8 cellular contexts compared by ENCODE assay signal in the genomic region with DNA sequence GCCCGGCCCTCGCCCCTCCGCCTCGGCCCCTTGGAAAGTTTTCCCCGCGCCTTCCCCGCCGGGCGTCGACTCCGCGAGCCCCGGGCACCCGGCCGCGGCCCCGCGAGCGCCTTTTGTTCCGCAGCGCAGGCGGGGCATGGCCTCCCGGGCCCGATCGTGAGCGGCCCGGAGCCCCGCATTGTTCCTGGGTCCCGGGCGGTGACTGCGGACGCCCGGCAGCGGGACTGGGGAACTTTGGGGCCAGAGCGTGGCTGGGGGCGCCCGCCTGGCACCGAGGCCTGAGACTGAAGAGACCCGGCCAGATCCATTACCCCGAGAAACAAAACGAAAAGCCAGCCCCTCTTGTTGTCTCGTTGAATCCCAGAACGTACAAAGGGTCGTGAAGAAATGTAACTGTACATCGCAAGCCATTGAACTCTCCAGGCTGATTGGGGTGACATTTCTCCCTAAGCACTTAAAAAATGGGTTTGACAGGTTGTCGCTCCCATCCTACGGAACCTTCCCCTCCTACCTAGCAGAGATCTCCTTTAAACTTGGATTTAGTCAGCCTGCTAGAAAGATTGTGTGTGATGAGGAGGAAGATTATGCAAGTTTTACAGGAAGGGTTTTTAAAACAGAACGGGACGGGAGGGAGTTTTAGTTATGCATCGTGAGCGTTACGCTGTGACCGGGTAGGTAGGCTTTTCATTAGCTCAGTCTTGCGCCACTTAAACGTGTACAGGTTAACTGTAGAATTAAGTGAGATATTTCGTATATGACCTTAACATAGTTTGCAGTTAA. TPM values are rescaled to one million over a fixed set of nuclear protein-coding genes. Genes with fewer than 3 reads are reported as not detected.
DNase-seq lines count a peak whose midpoint lies in the region; ATAC-seq, FAIRE-seq and TF ChIP-seq lines count a peak whose summit lies in the region.

No MANE protein-coding gene starts in this region.

- peak; percentile 23 for ATAC-seq in GM18868 (IDR thresholded peaks at IDR 0.05; ENCODE audit: unreplicated experiment)
- peak; percentile 18 for ATAC-seq in HG03097 (IDR thresholded peaks at IDR 0.05; ENCODE audit: low FRiP score, unreplicated experiment)
- peak; percentile 37 for ATAC-seq in K562

- no peak for TF ChIP-seq RAD21 in K562 (CRISPR knock-in tag; conservative IDR thresholded peaks at IDR 0.05 in 1 of 2, IDR thresholded peaks at IDR 0.05 in 1 of 2)

- H3K4me2 ChIP-seq in OCI-LY3 (ENCODE audit: low read length) = peak overlapping the region; percentile 91
- H3K4me2 ChIP-seq in K562 (ENCODE audit: insufficient read depth, low read length) = peak overlapping the region; percentile 93

- peak; percentile 78 for FAIRE-seq in K562 (lab: Jason Lieb, UNC)

- H3K36me3 ChIP-seq in OCI-LY3 (replicated peaks; ENCODE audit: low read depth, low read length) (no peaks in the 10 kb centered on the region), K562 (ENCODE audit: control insufficient read depth, insufficient read depth, low read length) (no peaks in the 10 kb centered on the region)

- in situ Hi-C loops in K562 (cut with MboI) = loop anchor here (25.0 kb wide), 1 partner anchor 962 kb away; no protein-coding TSS in a partner anchor

- TF ChIP-seq CTCF in OCI-LY3 (IDR thresholded peaks at IDR 0.05; ENCODE audit: low read depth, low read length) (peak; percentile 16; the same call in 1 of the 2 replicates), K562 (IDR thresholded peaks at IDR 0.05 in 2 of 3, conservative IDR thresholded peaks at IDR 0.05 in 1 of 3; ENCODE audit: insufficient read depth in 2 of 3, low read depth in 1 of 3, low read length in 3 of 3) (0 out of 6 replicates have a peak, but pooled peaks of 1 of the 3 experiments have one; percentile 9)

- peak; percentile 56 for DNase-seq in CD1c-positive myeloid dendritic cell (ENCODE audit: extremely low spot score)
- peak; percentile 24 to 54 (median 30) for DNase-seq in K562 (ENCODE audit: extremely low read depth in 1 of 4, low spot score in 3 of 4)
- peak; percentile 69 for DNase-seq in iris pigment epithelial cell (ENCODE audit: low read depth)
- peak; percentile 3 for DNase-seq in stimulated activated CD8-positive, alpha-beta memory T cell treated with anti-CD3 and anti-CD28 coated beads, Interleukin-12 subunit alpha, Interleukin-12 subunit beta, amount 100 ng/mL, for 24 hours (ENCODE audit: extremely low read depth)
- DNase-seq in midbrain (lab: John Stamatoyannopoulos, UW) = no peak

- no peak for TF ChIP-seq POLR2A in K562 (conservative IDR thresholded peaks at IDR 0.05)

- H3K79me2 ChIP-seq in OCI-LY3 (ENCODE audit: low read length) = peaks cover 53% of the 10 kb centered on the region
- H3K79me2 ChIP-seq in K562 (ENCODE audit: control insufficient read depth, insufficient read depth, low read length) = peaks cover 52% of the 10 kb centered on the region

- H3K9me1 ChIP-seq in K562 (ENCODE audit: control insufficient read depth, insufficient read depth, low read length) = no peaks in the 10 kb centered on the region

- CTCF ChIA-PET in K562 (lab: Yijun Ruan, JAX; ENCODE audit: low intra/inter-chr PET ratio) = interaction anchor here (0.6 kb wide), 1 partner anchor 355 kb away, joined by 3 read pairs; no protein-coding TSS in a partner anchor

- H3K9me3 ChIP-seq in OCI-LY3 (ENCODE audit: insufficient read depth, low read length) (no peaks in the 10 kb centered on the region), K562 (replicated peaks; ENCODE audit: control insufficient read depth, insufficient read depth, low read depth, low read length) (no peaks in the 10 kb centered on the region)

- intact Hi-C loops in K562 (cut with micrococcal nuclease) = no loop called here

- H4K20me1 ChIP-seq in OCI-LY3 (ENCODE audit: insufficient read depth, low read length) (peaks cover 40% of the 10 kb centered on the region), K562 (replicated peaks; ENCODE audit: control insufficient read depth, insufficient read depth, low read length) (no peaks in the 10 kb centered on the region; the same call in 1 of the 2 replicates)

- under 1% methylated on average over 28 of the region's 56 CpGs for WGBS in K562 (ENCODE audit: insufficient coverage, low coverage, missing lambda C conversion rate)

- peak overlapping the region; percentile 74 for H3K27ac ChIP-seq in OCI-LY3 (ENCODE audit: low read length)
- H3K27ac ChIP-seq in K562 (ENCODE audit: extremely low read depth, low read depth, low read length) = peak overlapping the region; percentile 82

- 0 out of 2 replicates have a peak overlapping the region, but pooled peaks have one; percentile 26 for H2AFZ ChIP-seq in OCI-LY3 (ENCODE audit: low read depth, low read length)
- H2AFZ ChIP-seq in K562 (ENCODE audit: low read depth, low read length) = peak overlapping the region; percentile 81

- H3K4me3 ChIP-seq in OCI-LY3 (ENCODE audit: low read length) = peak overlapping the region; percentile 87
- peak overlapping the region; percentile 88 for H3K4me3 ChIP-seq in K562

- no TSS peak for BruUV-seq in K562 (replicated peaks; lab: Mats Ljungman, UMichigan)

- peak overlapping the region; percentile 84 for H3K9ac ChIP-seq in OCI-LY3 (ENCODE audit: low read length)
- peak overlapping the region; percentile 96 to 97 for H3K9ac ChIP-seq in K562 (ENCODE audit: insufficient read depth in 1 of 2, low read depth in 2 of 2, low read length in 2 of 2)

- H3K4me1 ChIP-seq in OCI-LY3 (ENCODE audit: low read length) (peaks cover 32% of the 10 kb centered on the region), K562 (replicated peaks in 1 of 2; ENCODE audit: control insufficient read depth in 2 of 2, insufficient read depth in 2 of 2, low read length in 2 of 2) (peaks cover 14 to 15% of the 10 kb centered on the region in 2 experiments; a peak in 4 of 5 replicates)

- TF ChIP-seq EP300 in K562 (IDR thresholded peaks at IDR 0.05; ENCODE audit: low read length) = no peak

- H3K27me3 ChIP-seq in OCI-LY3 (ENCODE audit: low read depth, low read length) = no peaks in the 10 kb centered on the region
- H3K27me3 ChIP-seq in K562 (ENCODE audit: control insufficient read depth in 2 of 2, insufficient read depth in 2 of 2, low read length in 2 of 2) = no peaks in the 10 kb centered on the region

- POLR2A ChIA-PET in K562 (lab: Yijun Ruan, JAX) = interaction anchor here (1.4 to 3.1 kb wide), 2 partner anchors 11 to 22 kb away, joined by 8 to 14 read pairs; no protein-coding TSS in a partner anchor

TF ChIP-seq in K562, 482 proteins besides CTCF, POLR2A, EP300 and RAD21 (continues in another document):
- TF ChIP-seq NR4A1 (CRISPR knock-in tag; IDR thresholded peaks at IDR 0.05) = no peak
- no peak for TF ChIP-seq NR4A1 (tag; IDR thresholded peaks at IDR 0.05)
- TF ChIP-seq YY1 (IDR thresholded peaks at IDR 0.05; ENCODE audit: borderline replicate concordance in 1 of 3, control insufficient read depth in 1 of 3, extremely low read depth in 1 of 3, insufficient read depth in 3 of 3, insufficient read length in 1 of 3, insufficient replicate concordance in 2 of 3, low read depth in 1 of 3, low read length in 2 of 3) = peak in 1 of 3 experiments; percentile 41
- peak in 1 of 2 experiments; percentile 55; a peak in 1 of 4 replicates for TF ChIP-seq HDAC1 (IDR thresholded peaks at IDR 0.05)
- peak; percentile 75 for TF ChIP-seq RB1 (IDR thresholded peaks at IDR 0.05; ENCODE audit: low read depth)

RNA-seq across cellular contexts. Expression of a gene that starts 0.8 kb away (rescaled TPM):
- 42.0 and 73.0 TPM in 2 replicates for total RNA-seq in K562 (2011; cell fraction: chromatin; rRNA removed; ENCODE audit: low replicate concordance)
- total RNA-seq in K562 (2011; cell fraction: nucleolus; rRNA removed) = 27.7 and 29.2 TPM in 2 replicates
- total RNA-seq in K562 (2011; cell fraction: nucleoplasm; rRNA removed) = 44.9 and 62.3 TPM in 2 replicates
- total RNA-seq in K562 (2014; rRNA removed) (69.1 and 74.8 TPM in 2 replicates), K562 (2014; rRNA removed; fragmentation: Illumina TruSeq; extraction: Trizol) (81.2 and 105 TPM in 2 replicates), K562 (2015; rRNA removed; fragmentation: Illumina TruSeq; extraction: Trizol) (80.9 and 82.2 TPM in 2 replicates), K562 (2021) (65.8 and 66.1 TPM in 2 replicates)
- polyA plus RNA-seq in K562 (2011; rRNA removed) (85.0 and 107 TPM in 2 replicates), K562 (2014; fragmentation: Illumina TruSeq; extraction: Trizol) (67.6 and 79.1 TPM in 2 replicates), K562 (2014; fragmentation: Nextera tagmentation; extraction: Ambion mirVana) (10 to 100 TPM; 12.2 to 16.3 TPM), K562 (2014; rRNA removed) (70.8 and 86.0 TPM in 2 replicates)
- 27.8 and 39.5 TPM in 2 replicates for polyA plus RNA-seq in K562 (2011; cell fraction: cytosol; rRNA removed)
- polyA plus RNA-seq in K562 (2011; cell fraction: nucleus; rRNA removed) = 9.7 and 27.7 TPM in 2 replicates
- polyA plus RNA-seq in K562 (2012) = 58.8 and 97.2 TPM in 2 replicates
- polyA minus RNA-seq in K562 (2011; rRNA and poly(A)+ RNA removed) = 39.8 and 63.4 TPM in 2 replicates
- 24.4 and 27.4 TPM in 2 replicates for polyA minus RNA-seq in K562 (2011; cell fraction: cytosol; rRNA and poly(A)+ RNA removed)
- 16.8 and 24.0 TPM in 2 replicates for polyA minus RNA-seq in K562 (2011; cell fraction: nucleus; rRNA and poly(A)+ RNA removed)

RNA-seq across cellular contexts. Expression of a gene that starts 52.2 kb away (rescaled TPM):
- not detected in 2 replicates for total RNA-seq in K562 (2011; cell fraction: chromatin; rRNA removed; ENCODE audit: low replicate concordance)
- not detected in 2 replicates for total RNA-seq in K562 (2011; cell fraction: nucleolus; rRNA removed)
- not detected in 2 replicates for total RNA-seq in K562 (2011; cell fraction: nucleoplasm; rRNA removed)
- total RNA-seq in K562 (2014; rRNA removed) (not detected in 2 replicates), K562 (2014; rRNA removed; fragmentation: Illumina TruSeq; extraction: Trizol) (not detected in 2 replicates), K562 (2015; rRNA removed; fragmentation: Illumina TruSeq; extraction: Trizol) (not detected in 2 replicates), K562 (2021) (not detected in 2 replicates)
- polyA plus RNA-seq in K562 (2011; rRNA removed) (not detected in 2 replicates), K562 (2014; fragmentation: Illumina TruSeq; extraction: Trizol) (not detected in 2 replicates), K562 (2014; fragmentation: Nextera tagmentation; extraction: Ambion mirVana) (under 1 TPM in 1 of 2 experiments, not detected in 1; 0.07 TPM), K562 (2014; rRNA removed) (not detected in 2 replicates)
- not detected in 2 replicates for polyA plus RNA-seq in K562 (2011; cell fraction: cytosol; rRNA removed)
- polyA plus RNA-seq in K562 (2011; cell fraction: nucleus; rRNA removed) = not detected in 2 replicates
- 0.13 and 0.14 TPM in 2 replicates for polyA plus RNA-seq in K562 (2012)
- not detected in 2 replicates for polyA minus RNA-seq in K562 (2011; rRNA and poly(A)+ RNA removed)
- not detected in 2 replicates for polyA minus RNA-seq in K562 (2011; cell fraction: cytosol; rRNA and poly(A)+ RNA removed)
- not detected in 2 replicates for polyA minus RNA-seq in K562 (2011; cell fraction: nucleus; rRNA and poly(A)+ RNA removed)
